In genomic region chr6:87407531-87407895, GRCh38 we compare ENCODE assay signal across 8 cellular contexts. TPM values are rescaled to one million over a fixed set of nuclear protein-coding genes. Genes with fewer than 3 reads are reported as not detected.
DNase-seq lines count a peak whose midpoint lies in the region; ATAC-seq and TF ChIP-seq lines count a peak whose summit lies in the region.

No MANE protein-coding gene starts in this region.

- H3K27ac Mint-ChIP-seq in memory B cell, result peak overlapping the region; percentile 86

- TF ChIP-seq EP300 in upper lobe of left lung (IDR thresholded peaks at IDR 0.05), result no peak

- no peaks in the 10 kb centered on the region for H3K9me3 ChIP-seq in BLaER1 treated with 17β-estradiol and CSF1 and Interleukin-3, amounts not matched to agents 10 nM and 100 nM (replicated peaks in 1 of 11)
- H3K9me3 ChIP-seq in RWPE2 (ENCODE audit: severe bottlenecking) (no peaks in the 10 kb centered on the region), upper lobe of left lung (no peaks in the 10 kb centered on the region)

- WGBS in upper lobe of left lung, 2 donors, result 1 to 3% methylated on average over 10 of the region's 10 CpGs

- DNase-seq in RWPE2 (ENCODE audit: low spot score) (no peak), dermis microvascular lymphatic vessel endothelial cell (ENCODE audit: low read depth in 2 of 2) (peak; percentile 24 to 47), memory B cell (ENCODE audit: low spot score in 2 of 2) (peak in 1 of 2 donors; percentile 18), upper lobe of left lung (peak in 1 of 2 donors; percentile 32), superior temporal gyrus (ENCODE audit: extremely low spot score) (no peak)

- H3K4me1 Mint-ChIP-seq in memory B cell, result peaks cover 4% of the 10 kb centered on the region

- peak overlapping the region; percentile 43 to 70 (median 58); a peak in 21 of 22 replicates for H3K4me2 ChIP-seq in BLaER1 treated with 17β-estradiol and CSF1 and Interleukin-3, amounts not matched to agents 10 nM and 100 nM

- 0 out of 20 replicates have a peak, but pooled peaks cover 0 to 3% (median 0%) of the 10 kb centered on the region in 10 experiments for H3K4me1 ChIP-seq in BLaER1 treated with 17β-estradiol and CSF1 and Interleukin-3, amounts not matched to agents 10 nM and 100 nM
- H3K4me1 ChIP-seq in RWPE2 (ENCODE audit: insufficient read depth, poor library complexity, severe bottlenecking) (peaks cover 4% of the 10 kb centered on the region), upper lobe of left lung (peaks cover 0 to 10% (median 3%) of the 10 kb centered on the region in 4 donors)

- peak; percentile 21 for ATAC-seq in GM18909 (IDR thresholded peaks at IDR 0.05; ENCODE audit: poor library complexity, unreplicated experiment)
- peak; percentile 26 for ATAC-seq in HG03378 (IDR thresholded peaks at IDR 0.05; ENCODE audit: unreplicated experiment)
- ATAC-seq in RWPE2 (ENCODE audit: low read depth), result peak; percentile 37
- ATAC-seq in memory B cell (ENCODE audit: low read depth), result no peak
- peak; percentile 46 to 75 for ATAC-seq in upper lobe of left lung (ENCODE audit: low FRiP score in 2 of 2)

- no peaks in the 10 kb centered on the region for H3K9me3 Mint-ChIP-seq in memory B cell

- H3K27me3 ChIP-seq in BLaER1 treated with 17β-estradiol and CSF1 and Interleukin-3, amounts not matched to agents 10 nM and 100 nM, result no peaks in the 10 kb centered on the region
- H3K27me3 ChIP-seq in RWPE2 (ENCODE audit: insufficient read depth, poor library complexity, severe bottlenecking) (no peaks in the 10 kb centered on the region), upper lobe of left lung (no peaks in the 10 kb centered on the region)

- peaks cover 3% of the 10 kb centered on the region for H3K27me3 Mint-ChIP-seq in memory B cell

- H3K4me3 Mint-ChIP-seq in memory B cell, result peak overlapping the region; percentile 86

- no peaks in the 10 kb centered on the region for H3K36me3 Mint-ChIP-seq in memory B cell

- no peak for TF ChIP-seq POLR2A in upper lobe of left lung (IDR thresholded peaks at IDR 0.05)

- H3K27ac ChIP-seq in BLaER1 treated with 17β-estradiol and CSF1 and Interleukin-3, amounts not matched to agents 10 nM and 100 nM, result no peak overlapping the region; a peak in 1 of 22 replicates
- H3K27ac ChIP-seq in RWPE2 (ENCODE audit: poor library complexity, severe bottlenecking), result peak overlapping the region; percentile 38
- peak overlapping the region; percentile 74 to 88 (median 84) for H3K27ac ChIP-seq in upper lobe of left lung

- H3K4me3 ChIP-seq in BLaER1 treated with 17β-estradiol and CSF1 and Interleukin-3, amounts not matched to agents 10 nM and 100 nM, result peak overlapping the region; percentile 58 to 77 (median 70)
- H3K4me3 ChIP-seq in RWPE2 (ENCODE audit: severe bottlenecking) (peak overlapping the region; percentile 92), upper lobe of left lung (peak overlapping the region; percentile 73 to 95 (median 88))

- no peaks in the 10 kb centered on the region for H3K36me3 ChIP-seq in BLaER1 treated with 17β-estradiol and CSF1 and Interleukin-3, amounts not matched to agents 10 nM and 100 nM
- H3K36me3 ChIP-seq in RWPE2 (ENCODE audit: low read depth) (no peaks in the 10 kb centered on the region), upper lobe of left lung (no peaks in the 10 kb centered on the region)

- peak overlapping the region in 9 of 11 experiments; percentile 4 to 62 (median 39); a peak in 11 of 22 replicates for H3K9ac ChIP-seq in BLaER1 treated with 17β-estradiol and CSF1 and Interleukin-3, amounts not matched to agents 10 nM and 100 nM

- TF ChIP-seq CTCF in RWPE2 (IDR thresholded peaks at IDR 0.05; ENCODE audit: poor library complexity, severe bottlenecking) (no peak), upper lobe of left lung (IDR thresholded peaks at IDR 0.05) (no peak)

- H4K20me1 ChIP-seq in BLaER1 treated with 17β-estradiol and CSF1 and Interleukin-3, amounts not matched to agents 10 nM and 100 nM, result no peaks in the 10 kb centered on the region

RNA-seq across cellular contexts. Expression of gene CFAP206, which starts 0.3 kb away (rescaled TPM):
- total RNA-seq in dermis microvascular lymphatic vessel endothelial cell (0.13 TPM in 2 replicates), upper lobe of left lung (10 to 100 TPM in 1 of 6 donors, 1 to 10 TPM in 3, under 1 TPM in 1, not detected in 1; 0.17 to 14.3 (median 2.4) TPM)

Comparison
In these comparisons a context has a peak if more than half of its experiments do, and no peak if none do; other contexts are left out.
1. H3K27ac ChIP-seq: peak in RWPE2 (single experiment) and upper lobe of left lung (4 of 4); none in BLaER1 treated with 17β-estradiol and CSF1 and Interleukin-3, amounts not matched to agents 10 nM and 100 nM (0 of 11).
2. DNase-seq: peak in dermis microvascular lymphatic vessel endothelial cell (2 of 2); none in RWPE2 (single experiment) and superior temporal gyrus (single experiment).
3. Peak in every context shown above with its lines, with median percentiles within 50 percentile points of each other: H3K4me3 ChIP-seq.